1 cellular context compared by ENCODE assay signal in the genomic region with DNA sequence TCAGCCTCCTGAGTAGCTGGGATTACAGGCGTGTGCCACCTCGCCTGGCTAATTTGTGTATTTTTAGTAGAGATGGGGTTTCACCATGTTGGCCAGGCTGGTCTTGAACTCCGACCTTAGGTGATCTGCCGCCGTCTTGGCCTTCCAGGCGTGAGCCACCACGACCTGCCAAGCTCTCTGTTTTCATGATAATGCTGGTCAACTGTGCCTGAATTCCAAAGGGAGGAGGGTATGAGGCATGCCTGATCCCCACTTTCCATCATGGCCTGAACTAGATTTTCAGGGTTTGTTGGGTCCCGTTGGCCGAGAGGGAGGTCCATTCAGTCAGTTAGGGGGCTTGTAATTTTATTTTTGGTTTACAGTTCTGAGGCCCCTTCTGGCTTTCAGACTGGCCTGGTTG.
TF ChIP-seq lines count a peak whose summit lies in the region.

No MANE protein-coding gene starts in this region.

TF ChIP-seq in GM23338, 12 proteins besides CTCF, POLR2A, EP300 and RAD21:
- TF ChIP-seq REST (IDR thresholded peaks at IDR 0.05; ENCODE audit: unreplicated experiment), result no peak
- no peak for TF ChIP-seq ETS1 (IDR thresholded peaks at IDR 0.05)
- no peak for TF ChIP-seq NANOG (IDR thresholded peaks at IDR 0.05; ENCODE audit: borderline replicate concordance)
- TF ChIP-seq EZH2phosphoT487 (IDR thresholded peaks at IDR 0.05; ENCODE audit: unreplicated experiment), result no peak
- TF ChIP-seq ZNF462 (CRISPR knock-in tag; IDR thresholded peaks at IDR 0.05), result no peak
- TF ChIP-seq CREB1 (CRISPR knock-in tag; IDR thresholded peaks at IDR 0.05; ENCODE audit: low read depth), result no peak
- TF ChIP-seq POLR2AphosphoS5 (IDR thresholded peaks at IDR 0.05; ENCODE audit: low read depth), result no peak
- TF ChIP-seq ZNF331 (CRISPR knock-in tag; IDR thresholded peaks at IDR 0.05; ENCODE audit: low read depth), result no peak
- no peak for TF ChIP-seq STAT1 (IDR thresholded peaks at IDR 0.05; ENCODE audit: unreplicated experiment)
- no peak for TF ChIP-seq ZNF114 (CRISPR knock-in tag; IDR thresholded peaks at IDR 0.05)
- no peak for TF ChIP-seq EZH2 (IDR thresholded peaks at IDR 0.05; ENCODE audit: low read depth, unreplicated experiment)
- no peak for TF ChIP-seq JUNB (IDR thresholded peaks at IDR 0.05; ENCODE audit: unreplicated experiment)
TF ChIP-seq in GM23338: peak in this region for 0.
